Comparison of ENCODE assay signal across 8 cellular contexts in the genomic region with DNA sequence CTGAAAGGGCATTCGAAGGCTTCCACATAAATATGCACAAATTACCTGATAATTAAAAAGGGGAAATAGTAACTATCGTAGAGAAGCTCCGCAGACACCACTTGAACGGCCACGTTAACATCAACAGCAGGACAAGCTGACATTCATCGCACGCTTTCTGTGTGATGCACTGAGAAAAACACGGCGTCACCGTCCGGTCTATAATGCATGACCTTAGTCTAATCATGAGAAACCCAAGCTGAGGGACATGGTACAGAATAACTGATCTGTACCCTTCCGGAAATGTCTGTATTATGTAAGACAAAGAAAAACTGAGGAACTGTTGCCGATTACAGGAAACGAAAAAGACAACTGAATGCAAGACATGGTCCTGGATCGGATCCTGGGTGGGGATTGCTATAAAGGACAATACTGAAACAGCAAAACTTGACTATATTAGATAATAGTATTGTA. TPM values are rescaled to one million over a fixed set of nuclear protein-coding genes. Genes with fewer than 3 reads are reported as not detected.
A peak's percentile ranks its signal among the peaks of the same experiment; 100 is the strongest.
DNase-seq lines count a peak whose midpoint lies in the region; ATAC-seq and TF ChIP-seq lines count a peak whose summit lies in the region.

No MANE protein-coding gene starts in this region.

- H2AFZ ChIP-seq in OCI-LY3 (ENCODE audit: low read depth, low read length) = peak overlapping the region; percentile 95

- H3K4me1 ChIP-seq in OCI-LY3 (ENCODE audit: low read length) = peaks cover 11% of the 10 kb centered on the region
- peaks cover 0 to 34% (median 17%) of the 10 kb centered on the region in 12 donors for H3K4me1 ChIP-seq in heart left ventricle
- peaks cover 51% of the 10 kb centered on the region for H3K4me1 ChIP-seq in skeletal muscle satellite cell (ENCODE audit: control insufficient read depth, insufficient read depth, low read length)

- peak overlapping the region; percentile 97 for H3K27ac Mint-ChIP-seq in activated T-helper 17 cell treated with anti-CD3 and anti-CD28 coated beads, Interleukin-2, amount 50 U/mL, for 72 hours

- H3K79me2 ChIP-seq in OCI-LY3 (ENCODE audit: low read length) = peaks cover 39% of the 10 kb centered on the region

- H3K4me2 ChIP-seq in OCI-LY3 (ENCODE audit: low read length) (peak overlapping the region; percentile 71), skeletal muscle satellite cell (ENCODE audit: low read length) (peak overlapping the region; percentile 94)

- TF ChIP-seq CTCF in OCI-LY3 (IDR thresholded peaks at IDR 0.05; ENCODE audit: low read depth, low read length) = no peak
- no peak for TF ChIP-seq CTCF in heart left ventricle (IDR thresholded peaks at IDR 0.05)

- H3K4me3 Mint-ChIP-seq in activated T-helper 17 cell treated with anti-CD3 and anti-CD28 coated beads, Interleukin-2, amount 50 U/mL, for 72 hours = peak overlapping the region; percentile 98

- intact Hi-C loops in heart left ventricle (cut with DNase I) = loop anchor here in 4 of 10 donors (1.0 to 10.0 kb wide), 6 partner anchors 80 to 362 kb away; partner anchors contain the start of gene TEF (in 1 of the 4)

- peak; percentile 11 for ATAC-seq in HG02938 (IDR thresholded peaks at IDR 0.05; ENCODE audit: unreplicated experiment)
- ATAC-seq in activated T-helper 17 cell treated with anti-CD3 and anti-CD28 coated beads, Interleukin-2, amount 50 U/mL, for 72 hours (replicated peaks) = peak; percentile 49
- ATAC-seq in heart left ventricle = peak in 1 of 4 donors; percentile 0

- H3K9me3 Mint-ChIP-seq in activated T-helper 17 cell treated with anti-CD3 and anti-CD28 coated beads, Interleukin-2, amount 50 U/mL, for 72 hours = no peaks in the 10 kb centered on the region

- no peaks in the 10 kb centered on the region for H3K27me3 Mint-ChIP-seq in activated T-helper 17 cell treated with anti-CD3 and anti-CD28 coated beads, Interleukin-2, amount 50 U/mL, for 72 hours

- H3K9ac ChIP-seq in OCI-LY3 (ENCODE audit: low read length) (peak overlapping the region; percentile 62), skeletal muscle satellite cell (ENCODE audit: low read depth, low read length) (peak overlapping the region; percentile 74)

- peak; percentile 41 for DNase-seq in NCI-H2029 (lab: John Stamatoyannopoulos, UW)
- DNase-seq in NCI-H2029 treated with DMSO at 0.1 percent for 48 hours (lab: John Stamatoyannopoulos, UW) = no peak
- DNase-seq in heart left ventricle = peak in 1 of 5 donors; percentile 50
- DNase-seq in HT-29 (ENCODE audit: low spot score) = no peak

- H3K9me3 ChIP-seq in OCI-LY3 (ENCODE audit: insufficient read depth, low read length) = no peaks in the 10 kb centered on the region
- H3K9me3 ChIP-seq in heart left ventricle = no peaks in the 10 kb centered on the region
- no peaks in the 10 kb centered on the region for H3K9me3 ChIP-seq in skeletal muscle satellite cell (replicated peaks; ENCODE audit: low read length)

- H3K4me3 ChIP-seq in OCI-LY3 (ENCODE audit: low read length) = peak overlapping the region; percentile 84
- peak overlapping the region; percentile 49 to 97 (median 80) for H3K4me3 ChIP-seq in heart left ventricle
- peak overlapping the region; percentile 73 for H3K4me3 ChIP-seq in skeletal muscle satellite cell (ENCODE audit: low read length)

- 2 to 3% (median 2%) methylated on average over 15 of the region's 15 CpGs for WGBS in heart left ventricle, 4 donors

- H3K27me3 ChIP-seq in OCI-LY3 (ENCODE audit: low read depth, low read length) = no peaks in the 10 kb centered on the region
- H3K27me3 ChIP-seq in heart left ventricle = no peaks in the 10 kb centered on the region
- H3K27me3 ChIP-seq in skeletal muscle satellite cell (ENCODE audit: control insufficient read depth, insufficient read depth, low read length) = no peaks in the 10 kb centered on the region

- no peak for TF ChIP-seq POLR2A in heart left ventricle (IDR thresholded peaks at IDR 0.05)

- H3K27ac ChIP-seq in OCI-LY3 (ENCODE audit: low read length) (peak overlapping the region; percentile 71), heart left ventricle (peak overlapping the region; percentile 50 to 91 (median 74))

- H3K36me3 Mint-ChIP-seq in activated T-helper 17 cell treated with anti-CD3 and anti-CD28 coated beads, Interleukin-2, amount 50 U/mL, for 72 hours (ENCODE audit: low read depth) = peaks cover 37% of the 10 kb centered on the region

- H3K36me3 ChIP-seq in OCI-LY3 (replicated peaks; ENCODE audit: low read depth, low read length) (peaks cover 13% of the 10 kb centered on the region), heart left ventricle (peaks cover 0 to 27% (median 12%) of the 10 kb centered on the region in 9 donors), skeletal muscle satellite cell (ENCODE audit: insufficient read depth, low read length) (peaks cover 22% of the 10 kb centered on the region)

- peaks cover 15% of the 10 kb centered on the region for H3K4me1 Mint-ChIP-seq in activated T-helper 17 cell treated with anti-CD3 and anti-CD28 coated beads, Interleukin-2, amount 50 U/mL, for 72 hours

- no peaks in the 10 kb centered on the region for H4K20me1 ChIP-seq in OCI-LY3 (ENCODE audit: insufficient read depth, low read length)

RNA-seq across cellular contexts. Expression of gene RANGAP1, which starts 0.7 kb away (rescaled TPM):
- total RNA-seq in activated T-helper 17 cell treated with anti-CD3 and anti-CD28 coated beads, Interleukin-2, amount 50 U/mL, for 72 hours = 100 to 1,000 TPM in 1 of 2 donors, 10 to 100 TPM in 1; 81.6 to 166 TPM
- total RNA-seq in heart left ventricle = 10 to 100 TPM; 27.7 to 75.6 (median 35.0) TPM
- 100 to 1,000 TPM in 1 of 2 donors, 10 to 100 TPM in 1; 23.7 to 125 TPM for polyA plus RNA-seq in heart left ventricle
- 71.2 and 73.0 TPM in 2 replicates for total RNA-seq in skeletal muscle satellite cell (2012; rRNA removed)
- 80.2 and 81.2 TPM in 2 replicates for total RNA-seq in HT-29 (2014; rRNA removed; shearing (Covaris generic))

RNA-seq across cellular contexts. Expression of gene ZC3H7B, which starts 14.7 kb away (rescaled TPM):
- 10 to 100 TPM; 28.3 to 48.6 TPM for total RNA-seq in activated T-helper 17 cell treated with anti-CD3 and anti-CD28 coated beads, Interleukin-2, amount 50 U/mL, for 72 hours
- 10 to 100 TPM; 32.2 to 50.4 (median 37.1) TPM for total RNA-seq in heart left ventricle
- polyA plus RNA-seq in heart left ventricle = 10 to 100 TPM; 29.7 to 48.7 TPM
- total RNA-seq in skeletal muscle satellite cell (2012; rRNA removed) = 32.8 and 38.3 TPM in 2 replicates
- total RNA-seq in HT-29 (2014; rRNA removed; shearing (Covaris generic)) = 35.6 and 40.9 TPM in 2 replicates

RNA-seq across cellular contexts. Expression of gene CHADL, which starts 45.9 kb away (rescaled TPM):
- total RNA-seq in activated T-helper 17 cell treated with anti-CD3 and anti-CD28 coated beads, Interleukin-2, amount 50 U/mL, for 72 hours = under 1 TPM; 0.41 to 0.50 TPM
- 10 to 100 TPM in 5 of 9 donors, 1 to 10 TPM in 4; 5.6 to 20.6 (median 10.7) TPM for total RNA-seq in heart left ventricle
- polyA plus RNA-seq in heart left ventricle = 10 to 100 TPM in 1 of 2 donors, 1 to 10 TPM in 1; 3.9 to 31.2 TPM
- total RNA-seq in skeletal muscle satellite cell (2012; rRNA removed) = 0.25 and 0.66 TPM in 2 replicates
- 0.76 TPM in 1 of 2 replicates, not detected in the other for total RNA-seq in HT-29 (2014; rRNA removed; shearing (Covaris generic))
